8 cellular contexts compared by ENCODE assay signal in the genomic region with DNA sequence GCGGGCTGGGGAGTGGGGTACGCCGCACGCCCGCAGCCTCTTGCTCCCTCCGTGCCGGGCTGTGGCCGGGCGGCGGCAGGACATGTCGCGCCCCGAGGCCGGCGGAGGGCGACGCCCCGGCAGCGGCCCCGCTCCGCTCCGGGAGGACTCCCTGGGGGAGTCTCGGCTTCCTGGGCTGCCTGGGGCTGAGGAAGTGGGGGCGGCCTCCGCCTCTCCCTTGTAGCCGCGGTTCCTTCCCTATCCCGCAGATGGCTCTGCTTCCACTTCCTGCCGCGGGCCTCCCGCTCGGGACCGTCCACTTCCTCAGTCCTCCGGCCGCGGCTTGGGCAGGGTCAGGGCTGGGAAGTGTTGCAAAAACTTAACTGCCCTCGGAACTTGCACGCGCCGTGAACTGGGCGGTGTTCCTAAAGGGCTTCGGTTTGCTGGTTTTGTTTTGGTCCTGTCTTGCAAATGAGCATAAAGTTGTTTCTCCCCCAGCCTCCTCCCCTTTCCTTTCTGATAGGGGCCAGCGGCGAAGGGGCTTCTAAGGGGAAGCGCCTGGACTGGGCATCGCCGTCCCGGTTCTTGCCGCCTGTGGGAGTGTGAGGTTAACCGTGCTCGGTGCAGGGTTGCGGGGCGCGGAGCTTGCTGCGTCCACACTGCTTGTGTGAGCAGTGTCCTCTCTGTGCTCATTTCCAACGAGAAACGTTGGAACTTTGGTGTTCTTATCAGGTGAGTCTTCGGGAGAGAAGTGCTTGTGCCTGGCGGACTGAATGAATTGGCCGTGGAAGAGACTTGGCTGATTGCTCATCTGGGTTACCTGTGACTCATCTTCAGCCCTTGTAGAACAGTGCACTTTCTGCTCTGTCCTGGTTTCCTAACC. TPM values are rescaled to one million over a fixed set of nuclear protein-coding genes. Genes with fewer than 3 reads are reported as not detected.
DNase-seq lines count a peak whose midpoint lies in the region; FAIRE-seq and TF ChIP-seq lines count a peak whose summit lies in the region.

No MANE protein-coding gene starts in this region.

- H3K36me3 ChIP-seq in Karpas-422 (ENCODE audit: insufficient read depth, low read length) = no peaks in the 10 kb centered on the region
- peaks cover 2 to 8% of the 10 kb centered on the region in 2 experiments for H3K36me3 ChIP-seq in keratinocyte (ENCODE audit: control insufficient read depth in 2 of 2, extremely low read depth in 1 of 2, insufficient read depth in 2 of 2, low read length in 2 of 2)
- H3K36me3 ChIP-seq in small intestine (ENCODE audit: control insufficient read depth in 2 of 2, insufficient read depth in 2 of 2, low read length in 2 of 2) = no peaks in the 10 kb centered on the region

- H3K9me3 ChIP-seq in Karpas-422 (ENCODE audit: low read length) = no peaks in the 10 kb centered on the region
- H3K9me3 ChIP-seq in keratinocyte (ENCODE audit: control insufficient read depth, low read depth, low read length) = no peaks in the 10 kb centered on the region
- H3K9me3 ChIP-seq in small intestine (ENCODE audit: control insufficient read depth, low read depth) = no peaks in the 10 kb centered on the region

- TF ChIP-seq CTCF in chondrocyte (IDR thresholded peaks at IDR 0.05) (peak; percentile 74), keratinocyte (optimal IDR thresholded peaks at IDR 0.05 in 1 of 3, IDR thresholded peaks at IDR 0.05 in 1 of 3, conservative IDR thresholded peaks at IDR 0.05 in 1 of 3; ENCODE audit: extremely low read depth in 1 of 3, insufficient read depth in 2 of 3, low read length in 3 of 3) (peak in 2 of 3 experiments; percentile 53 to 57)

- no peaks in the 10 kb centered on the region for H3K9me2 ChIP-seq in Karpas-422 (replicated peaks; ENCODE audit: insufficient read depth, low read length)

- H3K4me3 ChIP-seq in Karpas-422 (ENCODE audit: low read length) (peak overlapping the region; percentile 85), keratinocyte (ENCODE audit: control insufficient read depth in 2 of 3, extremely low read depth in 1 of 3, insufficient read depth in 2 of 3, low read depth in 1 of 3, low read length in 3 of 3) (peak overlapping the region; percentile 74 to 90 (median 77)), small intestine (ENCODE audit: low read depth in 1 of 2, low read length in 2 of 2) (peak overlapping the region; percentile 80 to 83)

- H3K27ac ChIP-seq in Karpas-422 (ENCODE audit: low read length) (no peak overlapping the region), keratinocyte (ENCODE audit: control insufficient read depth, insufficient read depth, low read length) (peak overlapping the region; percentile 66), small intestine (ENCODE audit: low read depth in 1 of 2, low read length in 1 of 2) (peak overlapping the region; percentile 75 to 88)

- H4K20me1 ChIP-seq in Karpas-422 (ENCODE audit: insufficient read depth, low read depth, low read length) = no peaks in the 10 kb centered on the region
- no peaks in the 10 kb centered on the region for H4K20me1 ChIP-seq in keratinocyte (ENCODE audit: control insufficient read depth, extremely low read depth, insufficient read depth, low read length)

- peak; percentile 41 for FAIRE-seq in H54 (lab: Jason Lieb, UNC)
- peak; percentile 92 for FAIRE-seq in keratinocyte (lab: Jason Lieb, UNC)
- no peak for FAIRE-seq in small intestine (lab: Jason Lieb, UNC)

- peaks cover 27% of the 10 kb centered on the region for H3K4me1 Mint-ChIP-seq in chondrocyte (ENCODE audit: low read depth)

- DNase-seq in SIG-M5 treated with dmso at 0.1 percent for 504 hours (lab: John Stamatoyannopoulos, UW; ENCODE audit: unreplicated experiment) (peak; percentile 66), SIG-M5 (lab: John Stamatoyannopoulos, UW) (no peak), H54 (ENCODE audit: insufficient read length, low spot score) (peak; percentile 76), Karpas-422 (peak; percentile 70), UCSD-AML1 (lab: John Stamatoyannopoulos, UW; ENCODE audit: unreplicated experiment) (peak; percentile 83), chondrocyte (ENCODE audit: low spot score) (no peak), keratinocyte (ENCODE audit: low read depth, low spot score) (no peak), small intestine (peak; percentile 71)

- peaks cover 15% of the 10 kb centered on the region for H3K4me1 ChIP-seq in Karpas-422 (ENCODE audit: low read length)
- H3K4me1 ChIP-seq in keratinocyte (ENCODE audit: control insufficient read depth, extremely low read depth, insufficient read depth, low read length) = peaks cover 14% of the 10 kb centered on the region
- peaks cover 0 to 7% of the 10 kb centered on the region in 2 donors for H3K4me1 ChIP-seq in small intestine (ENCODE audit: control insufficient read depth in 2 of 2, insufficient read depth in 1 of 2, low read depth in 1 of 2, low read length in 1 of 2)

- H3K79me2 ChIP-seq in Karpas-422 (ENCODE audit: low read length) (no peaks in the 10 kb centered on the region), keratinocyte (ENCODE audit: control insufficient read depth, insufficient read depth, low read length) (peaks cover 44% of the 10 kb centered on the region)

- TF ChIP-seq POLR2A in H54 (IDR thresholded peaks at IDR 0.05; ENCODE audit: low read depth, low read length) = no peak

- peaks cover 5% of the 10 kb centered on the region for H3K27me3 Mint-ChIP-seq in chondrocyte (ENCODE audit: low read depth)

- no peaks in the 10 kb centered on the region for H3K9me1 ChIP-seq in keratinocyte (ENCODE audit: control insufficient read depth, extremely low read depth, insufficient read depth, low read length)

- H3K27ac Mint-ChIP-seq in chondrocyte (ENCODE audit: unreplicated experiment) = peak overlapping the region; percentile 23

- peak overlapping the region; percentile 97 for H3K4me3 Mint-ChIP-seq in chondrocyte (ENCODE audit: unreplicated experiment)

- H3K27me3 ChIP-seq in Karpas-422 (ENCODE audit: low read length) (no peaks in the 10 kb centered on the region), keratinocyte (ENCODE audit: control insufficient read depth, extremely low read depth, insufficient read depth, low read length) (no peaks in the 10 kb centered on the region), small intestine (ENCODE audit: control insufficient read depth in 2 of 2, insufficient read depth in 2 of 2, low read length in 2 of 2) (peaks cover 0 to 1% of the 10 kb centered on the region in 2 donors)

- dilution Hi-C loops in keratinocyte (cut with MboI; ENCODE audit: extremely low pct_ligation_motif_present, low sequenced_read_pairs) = no loop called here

- H3K9ac ChIP-seq in Karpas-422 (ENCODE audit: low read length) = peak overlapping the region; percentile 75
- H3K9ac ChIP-seq in keratinocyte (ENCODE audit: control insufficient read depth, extremely low read depth, insufficient read depth, low read length) = peak overlapping the region; percentile 74

- H3K36me3 Mint-ChIP-seq in chondrocyte (ENCODE audit: low read depth) = no peaks in the 10 kb centered on the region

- 0 to 1% (median 0%) methylated on average over 40 to 60 of the region's 60 CpGs for WGBS in small intestine, 3 donors

- H2AFZ ChIP-seq in Karpas-422 (ENCODE audit: low read length) = peak overlapping the region; percentile 81; the same call in 1 of the 2 replicates
- peak overlapping the region; percentile 51 for H2AFZ ChIP-seq in keratinocyte (ENCODE audit: control insufficient read depth, low read length)

- no peaks in the 10 kb centered on the region for H3K9me3 Mint-ChIP-seq in chondrocyte (ENCODE audit: low read depth)

- H3K4me2 ChIP-seq in Karpas-422 (ENCODE audit: low read depth, low read length, poor library complexity, severe bottlenecking) (peak overlapping the region; percentile 93), keratinocyte (ENCODE audit: control insufficient read depth, extremely low read depth, insufficient read depth, low read depth, low read length) (peak overlapping the region; percentile 87)

RNA-seq across cellular contexts. Expression of a gene that starts 0.6 kb away (rescaled TPM):
- 7.2 and 19.4 TPM in 2 replicates for total RNA-seq in Karpas-422 (2014; rRNA removed; shearing (Covaris generic); ENCODE audit: low replicate concordance)
- 19.5 to 23.5 TPM (median 23.4 TPM) in 3 replicates for total RNA-seq in chondrocyte
- polyA plus RNA-seq in keratinocyte = 52.8 to 80.8 TPM (median 60.6 TPM) in 3 replicates
- 54.8 TPM for polyA plus RNA-seq in keratinocyte (2011; ENCODE audit: low read depth)
- polyA plus RNA-seq in keratinocyte (2011; cell fraction: cytosol; rRNA removed) = 63.8 and 90.6 TPM in 2 replicates
- polyA plus RNA-seq in keratinocyte (2011; cell fraction: nucleus; rRNA removed) = 26.9 and 35.5 TPM in 2 replicates
- 43.6 and 58.8 TPM in 2 replicates for polyA plus RNA-seq in keratinocyte (2012; ENCODE audit: low replicate concordance)
- polyA minus RNA-seq in keratinocyte = 8.1 to 32.2 TPM (median 25.4 TPM) in 3 replicates
- polyA minus RNA-seq in keratinocyte (2011; cell fraction: cytosol; rRNA and poly(A)+ RNA removed) = 33.6 TPM
- polyA minus RNA-seq in keratinocyte (2011; cell fraction: nucleus; rRNA and poly(A)+ RNA removed) = 9.0 and 11.5 TPM in 2 replicates
- polyA plus RNA-seq in small intestine = 10 to 100 TPM; 61.8 to 75.7 (median 74.9) TPM

RNA-seq across cellular contexts. Expression of a gene that starts 30.1 kb away (rescaled TPM):
- 12.9 and 13.0 TPM in 2 replicates for total RNA-seq in Karpas-422 (2014; rRNA removed; shearing (Covaris generic); ENCODE audit: low replicate concordance)
- 22.0 to 36.4 TPM (median 36.1 TPM) in 3 replicates for total RNA-seq in chondrocyte
- polyA plus RNA-seq in keratinocyte (7.8 to 27.8 TPM (median 13.4 TPM) in 3 replicates), small intestine (10 to 100 TPM in 1 of 3 donors, 1 to 10 TPM in 2; 2.0 to 10.5 (median 3.2) TPM)
- polyA plus RNA-seq in keratinocyte (2011; ENCODE audit: low read depth) = 1.3 TPM
- polyA plus RNA-seq in keratinocyte (2011; cell fraction: cytosol; rRNA removed) = 7.3 and 8.6 TPM in 2 replicates
- 30.7 and 33.7 TPM in 2 replicates for polyA plus RNA-seq in keratinocyte (2011; cell fraction: nucleus; rRNA removed)
- 12.5 and 17.9 TPM in 2 replicates for polyA plus RNA-seq in keratinocyte (2012; ENCODE audit: low replicate concordance)
- 7.5 to 39.5 TPM (median 8.8 TPM) in 3 replicates for polyA minus RNA-seq in keratinocyte
- 4.8 TPM for polyA minus RNA-seq in keratinocyte (2011; cell fraction: cytosol; rRNA and poly(A)+ RNA removed)
- polyA minus RNA-seq in keratinocyte (2011; cell fraction: nucleus; rRNA and poly(A)+ RNA removed) = 12.8 and 19.5 TPM in 2 replicates

Comparison
In these comparisons a context has a peak if more than half of its experiments do, and no peak if none do; other contexts are left out.
1. DNase-seq: peak in SIG-M5 treated with dmso at 0.1 percent for 504 hours (single experiment), H54 (single experiment), Karpas-422 (single experiment), UCSD-AML1 (single experiment) and small intestine (single experiment); none in SIG-M5 (single experiment), chondrocyte (single experiment) and keratinocyte (single experiment).
2. Peak in every context shown above with its lines, with median percentiles within 50 percentile points of each other: H3K4me3 ChIP-seq.